In the genomic region with DNA sequence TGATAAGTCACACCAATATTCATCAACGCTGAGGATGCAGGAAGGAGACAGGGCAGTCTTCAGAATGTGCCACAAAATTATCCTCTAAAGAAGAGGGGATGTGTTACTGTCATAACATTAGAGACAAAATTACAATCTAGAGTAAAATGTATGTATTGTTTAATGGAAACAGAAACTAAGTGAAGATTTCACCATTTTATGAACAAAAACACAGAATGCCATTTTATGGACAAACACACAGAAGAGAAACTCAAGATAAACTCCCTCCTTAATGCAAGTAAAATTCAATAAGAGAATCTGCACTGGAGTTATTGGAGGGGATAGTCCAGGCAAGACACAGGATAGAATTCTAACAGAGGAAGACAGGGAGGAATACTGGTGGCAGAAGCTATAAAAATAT, we compare ENCODE assay signal across 28 cellular contexts.
A peak's percentile ranks its signal among the peaks of the same experiment; 100 is the strongest.
DNase-seq lines count a peak whose midpoint lies in the region; ATAC-seq, FAIRE-seq and TF ChIP-seq lines count a peak whose summit lies in the region.
"Had no signal": no experiment of that assay in that cellular context is flagged by ENCODE, and none has a peak within 500 bp of the region (broad histone marks: within the 10 kb centered on the region; RNA-seq: fewer than 3 reads in every experiment).

No MANE protein-coding gene starts in this region.

- H4K8ac ChIP-seq in neuronal stem cell (ENCODE audit: low read depth, low read length) = no peak overlapping the region

- H2AFZ ChIP-seq in K562 (ENCODE audit: low read depth, low read length) (no peak overlapping the region), neuronal stem cell (ENCODE audit: low read length) (no peak overlapping the region)

- CTCF ChIA-PET in activated CD4-positive, alpha-beta memory T cell treated with anti-CD3 and anti-CD28 coated beads for 36 hours (lab: Charles Lee) = no interaction called here
- CTCF ChIA-PET in activated CD4-positive, alpha-beta memory T cell treated with anti-CD3 and anti-CD28 coated beads, Interleukin-2, amount 10 ng/mL, durations not matched to agents 7 days and 5 days (lab: Charles Lee) = no interaction called here
- CTCF ChIA-PET in K562 (lab: Yijun Ruan, JAX; ENCODE audit: low intra/inter-chr PET ratio) = interaction anchor here (0.6 kb wide), 1 partner anchor 20 kb away, joined by 5 read pairs; no protein-coding TSS in a partner anchor

- H3K27me3 Mint-ChIP-seq in activated CD4-positive, alpha-beta memory T cell treated with anti-CD3 and anti-CD28 coated beads for 36 hours = no peaks in the 10 kb centered on the region
- no peaks in the 10 kb centered on the region for H3K27me3 Mint-ChIP-seq in activated CD4-positive, alpha-beta memory T cell treated with anti-CD3 and anti-CD28 coated beads, Interleukin-2, amount 10 ng/mL, durations not matched to agents 7 days and 5 days
- no peaks in the 10 kb centered on the region for H3K27me3 Mint-ChIP-seq in mesothelial cell of epicardium (ENCODE audit: low read depth)
- H3K27me3 Mint-ChIP-seq: activated CD8-positive, alpha-beta memory T cell treated with anti-CD3 and anti-CD28 coated beads, Interleukin-2, amount 10 ng/mL, durations not matched to agents 7 days and 5 days; activated naive CD8-positive, alpha-beta T cell treated with anti-CD3 and anti-CD28 coated beads, Interleukin-2, amount 10 ng/mL, durations not matched to agents 7 days and 5 days; progenitor cell of endocrine pancreas; stimulated activated memory B cell treated with anti-CD40 and anti-IgM and Interleukin-4, amounts not matched to agents 10 μg/mL and 1 μg/mL and 100 μg/mL, for 72 hours had no signal

- H3K14ac ChIP-seq in neuronal stem cell (ENCODE audit: low read length) = no peak overlapping the region

- peaks cover 36% of the 10 kb centered on the region for H3K4me1 Mint-ChIP-seq in activated CD4-positive, alpha-beta memory T cell treated with anti-CD3 and anti-CD28 coated beads for 36 hours (ENCODE audit: low read depth)
- H3K4me1 Mint-ChIP-seq in activated CD4-positive, alpha-beta memory T cell treated with anti-CD3 and anti-CD28 coated beads, Interleukin-2, amount 10 ng/mL, durations not matched to agents 7 days and 5 days = peaks cover 13% of the 10 kb centered on the region
- H3K4me1 Mint-ChIP-seq in mesothelial cell of epicardium = peaks cover 20% of the 10 kb centered on the region

- no peak overlapping the region for H3K4ac ChIP-seq in neuronal stem cell (ENCODE audit: low read length)

- no peaks in the 10 kb centered on the region for H3K27me3 ChIP-seq in K562 (ENCODE audit: control insufficient read depth in 2 of 2, insufficient read depth in 2 of 2, low read length in 2 of 2)
- no peaks in the 10 kb centered on the region for H3K27me3 ChIP-seq in neuronal stem cell (ENCODE audit: control insufficient read depth in 3 of 3, insufficient read depth in 3 of 3, low read depth in 1 of 3, low read length in 3 of 3)
- H3K27me3 ChIP-seq: sigmoid colon, testis had no signal

- H2BK12ac ChIP-seq in neuronal stem cell (ENCODE audit: low read length) = no peak overlapping the region

- H3K9me3 ChIP-seq in K562 (replicated peaks; ENCODE audit: control insufficient read depth, insufficient read depth, low read depth, low read length) (no peaks in the 10 kb centered on the region), neuronal stem cell (replicated peaks in 1 of 2; ENCODE audit: control insufficient read depth in 2 of 2, insufficient read depth in 1 of 2, low read depth in 1 of 2, low read length in 2 of 2) (no peaks in the 10 kb centered on the region)
- H3K9me3 ChIP-seq: lower lobe of right lung, sigmoid colon, testis had no signal

- WGBS in K562 (ENCODE audit: insufficient coverage, low coverage, missing lambda C conversion rate) = 47% methylated on average over 1 of the region's 1 CpG
- no CpG with 5 or more reads among the region's 1 CpG for WGBS in neuronal stem cell (ENCODE audit: extremely low coverage in 2 of 2, insufficient read length in 2 of 2, insufficient replicate concordance in 1 of 2), 2 donors

- H3K23ac ChIP-seq in neuronal stem cell (ENCODE audit: low read depth, low read length, poor library complexity) = no peak overlapping the region

- no peak overlapping the region for H2BK5ac ChIP-seq in neuronal stem cell (ENCODE audit: low read length)

- H3K9ac ChIP-seq in K562 (ENCODE audit: insufficient read depth in 1 of 2, low read depth in 2 of 2, low read length in 2 of 2) = no peak overlapping the region
- no peak overlapping the region for H3K9ac ChIP-seq in neuronal stem cell (ENCODE audit: low read depth, low read length, poor library complexity)

- in situ Hi-C loops in G401 (cut with HindIII; ENCODE audit: low sequenced_read_pairs) (no loop called here), K562 (cut with MboI) (no loop called here)

- H3K27ac Mint-ChIP-seq in activated CD4-positive, alpha-beta memory T cell treated with anti-CD3 and anti-CD28 coated beads for 36 hours = peak overlapping the region; percentile 64
- H3K27ac Mint-ChIP-seq in activated CD4-positive, alpha-beta memory T cell treated with anti-CD3 and anti-CD28 coated beads, Interleukin-2, amount 10 ng/mL, durations not matched to agents 7 days and 5 days = no peak overlapping the region
- peak overlapping the region; percentile 1 for H3K27ac Mint-ChIP-seq in mesothelial cell of epicardium
- H3K27ac Mint-ChIP-seq: activated CD8-positive, alpha-beta memory T cell treated with anti-CD3 and anti-CD28 coated beads, Interleukin-2, amount 10 ng/mL, durations not matched to agents 7 days and 5 days; activated naive CD8-positive, alpha-beta T cell treated with anti-CD3 and anti-CD28 coated beads, Interleukin-2, amount 10 ng/mL, durations not matched to agents 7 days and 5 days; progenitor cell of endocrine pancreas; stimulated activated memory B cell treated with anti-CD40 and anti-IgM and Interleukin-4, amounts not matched to agents 10 μg/mL and 1 μg/mL and 100 μg/mL, for 72 hours; T-helper 2 cell treated with Interferon-gamma antibody and Interleukin-4, amounts not matched to agents 5 μg/mL and 100 μg/mL, for 36 hours had no signal

- no peaks in the 10 kb centered on the region for H3K79me1 ChIP-seq in neuronal stem cell (ENCODE audit: low read depth, low read length)

- no peak overlapping the region for H2BK120ac ChIP-seq in neuronal stem cell (ENCODE audit: low read depth, low read length)

- H3K27ac ChIP-seq in K562 (ENCODE audit: extremely low read depth, low read depth, low read length) (peak overlapping the region; percentile 13; the same call in 1 of the 3 replicates), neuronal stem cell (replicated peaks; ENCODE audit: low read length) (no peak overlapping the region)
- H3K27ac ChIP-seq: lower lobe of right lung, sigmoid colon, testis had no signal

- H3K4me1 ChIP-seq in K562 (replicated peaks in 1 of 2; ENCODE audit: control insufficient read depth in 2 of 2, insufficient read depth in 2 of 2, low read length in 2 of 2) = peaks cover 8 to 37% of the 10 kb centered on the region in 2 experiments
- H3K4me1 ChIP-seq in neuronal stem cell (ENCODE audit: control insufficient read depth in 2 of 2, insufficient read depth in 1 of 2, low read depth in 1 of 2, low read length in 2 of 2) = peaks cover 11 to 31% of the 10 kb centered on the region in 2 donors
- H3K4me1 ChIP-seq: testis had no signal

- intact Hi-C loops in activated CD4-positive, alpha-beta memory T cell treated with anti-CD3 and anti-CD28 coated beads for 36 hours (cut with micrococcal nuclease) = no loop called here
- intact Hi-C loops in K562 (cut with micrococcal nuclease) = no loop called here

- no peak overlapping the region for H3K4me3 ChIP-seq in K562
- H3K4me3 ChIP-seq in neuronal stem cell (ENCODE audit: low read length in 2 of 2) = no peak overlapping the region
- H3K4me3 ChIP-seq: lower lobe of right lung, sigmoid colon, testis had no signal

- no peak overlapping the region for H3K4me2 ChIP-seq in K562 (ENCODE audit: insufficient read depth, low read length)
- no peak overlapping the region for H3K4me2 ChIP-seq in neuronal stem cell (ENCODE audit: insufficient read depth, low read length, poor library complexity, severe bottlenecking)

- no peak for TF ChIP-seq CTCF in K562 (IDR thresholded peaks at IDR 0.05 in 2 of 3, conservative IDR thresholded peaks at IDR 0.05 in 1 of 3; ENCODE audit: insufficient read depth in 2 of 3, low read depth in 1 of 3, low read length in 3 of 3)
- TF ChIP-seq CTCF in mesothelial cell of epicardium (IDR thresholded peaks at IDR 0.05; ENCODE audit: unreplicated experiment) = no peak

- no peak overlapping the region for H2AK5ac ChIP-seq in neuronal stem cell (ENCODE audit: low read depth, low read length)

- no peak overlapping the region for H3K18ac ChIP-seq in neuronal stem cell (ENCODE audit: low read length)

- no peak for TF ChIP-seq RAD21 in K562 (CRISPR knock-in tag; conservative IDR thresholded peaks at IDR 0.05 in 1 of 2, IDR thresholded peaks at IDR 0.05 in 1 of 2)

- BruUV-seq in K562 (replicated peaks; lab: Mats Ljungman, UMichigan) = no TSS peak

- H2BK15ac ChIP-seq in neuronal stem cell (ENCODE audit: low read length) = no peak overlapping the region

- POLR2A ChIA-PET in activated CD4-positive, alpha-beta memory T cell treated with anti-CD3 and anti-CD28 coated beads for 36 hours (lab: Charles Lee) = no interaction called here
- POLR2A ChIA-PET in activated CD4-positive, alpha-beta memory T cell treated with anti-CD3 and anti-CD28 coated beads, Interleukin-2, amount 10 ng/mL, durations not matched to agents 7 days and 5 days (lab: Charles Lee) = no interaction called here
- POLR2A ChIA-PET in K562 (lab: Yijun Ruan, JAX) = interaction anchor here (0.9 to 1.1 kb wide), 2 partner anchors 9 to 37 kb away, joined by 3 read pairs; no protein-coding TSS in a partner anchor

- H3K4me3 Mint-ChIP-seq in activated CD4-positive, alpha-beta memory T cell treated with anti-CD3 and anti-CD28 coated beads for 36 hours = no peak overlapping the region
- H3K4me3 Mint-ChIP-seq in activated CD4-positive, alpha-beta memory T cell treated with anti-CD3 and anti-CD28 coated beads, Interleukin-2, amount 10 ng/mL, durations not matched to agents 7 days and 5 days = no peak overlapping the region
- no peak overlapping the region for H3K4me3 Mint-ChIP-seq in mesothelial cell of epicardium
- H3K4me3 Mint-ChIP-seq: activated CD8-positive, alpha-beta memory T cell treated with anti-CD3 and anti-CD28 coated beads, Interleukin-2, amount 10 ng/mL, durations not matched to agents 7 days and 5 days; activated naive CD8-positive, alpha-beta T cell treated with anti-CD3 and anti-CD28 coated beads, Interleukin-2, amount 10 ng/mL, durations not matched to agents 7 days and 5 days; stimulated activated memory B cell treated with anti-CD40 and anti-IgM and Interleukin-4, amounts not matched to agents 10 μg/mL and 1 μg/mL and 100 μg/mL, for 72 hours; T-helper 2 cell treated with Interferon-gamma antibody and Interleukin-4, amounts not matched to agents 5 μg/mL and 100 μg/mL, for 36 hours had no signal

- no peak for DNase-seq in activated CD4-positive, alpha-beta memory T cell treated with anti-CD3 and anti-CD28 coated beads for 36 hours
- DNase-seq in activated CD4-positive, alpha-beta memory T cell treated with anti-CD3 and anti-CD28 coated beads, Interleukin-2, amount 10 ng/mL, durations not matched to agents 7 days and 5 days = no peak
- DNase-seq in G401 (ENCODE audit: low spot score) = peak; percentile 40
- no peak for DNase-seq in K562 (ENCODE audit: extremely low read depth in 1 of 4, low spot score in 3 of 4)
- no peak for DNase-seq in mesothelial cell of epicardium (ENCODE audit: low spot score in 2 of 2, unreplicated experiment in 2 of 2)
- no peak for DNase-seq in neuronal stem cell (ENCODE audit: low spot score)
- no peak for DNase-seq in amniotic stem cell (lab: John Stamatoyannopoulos, UW)
- DNase-seq: 8988T; activated CD4-positive, alpha-beta T cell treated with anti-CD3 and anti-CD28 coated beads for 4 hours; activated CD8-positive, alpha-beta memory T cell treated with anti-CD3 and anti-CD28 coated beads, Interleukin-2, amount 10 ng/mL, durations not matched to agents 7 days and 5 days; activated effector memory CD4-positive, alpha-beta T cell treated with Interleukin-2 at 50 U/mL for 16 hours; activated naive CD8-positive, alpha-beta T cell treated with anti-CD3 and anti-CD28 coated beads, Interleukin-2, amount 10 ng/mL, durations not matched to agents 7 days and 5 days; HCEC 1CT; KG1; kidney glomerular epithelial cell; lower lobe of right lung; MM.1S; NCI-H2029; NCI-H526 treated with DMSO at 0.1 percent for 48 hours; Right ventricle myocardium superior; sigmoid colon; stimulated activated CD4-positive, alpha-beta T cell treated with anti-CD3 and anti-CD28 coated beads, Interleukin-4, amount 100 ng/mL, for 4 hours; testis had no signal

- H3K9me3 Mint-ChIP-seq in activated CD4-positive, alpha-beta memory T cell treated with anti-CD3 and anti-CD28 coated beads for 36 hours = no peaks in the 10 kb centered on the region
- H3K9me3 Mint-ChIP-seq in activated CD4-positive, alpha-beta memory T cell treated with anti-CD3 and anti-CD28 coated beads, Interleukin-2, amount 10 ng/mL, durations not matched to agents 7 days and 5 days = no peaks in the 10 kb centered on the region
- H3K9me3 Mint-ChIP-seq in mesothelial cell of epicardium = no peaks in the 10 kb centered on the region
- H3K9me3 Mint-ChIP-seq: activated naive CD8-positive, alpha-beta T cell treated with anti-CD3 and anti-CD28 coated beads, Interleukin-2, amount 10 ng/mL, durations not matched to agents 7 days and 5 days; stimulated activated memory B cell treated with anti-CD40 and anti-IgM and Interleukin-4, amounts not matched to agents 10 μg/mL and 1 μg/mL and 100 μg/mL, for 72 hours; T-helper 2 cell treated with Interferon-gamma antibody and Interleukin-4, amounts not matched to agents 5 μg/mL and 100 μg/mL, for 36 hours had no signal

- H3K79me2 ChIP-seq in K562 (ENCODE audit: control insufficient read depth, insufficient read depth, low read length) = peaks cover 33% of the 10 kb centered on the region

- no peaks in the 10 kb centered on the region for H3K36me3 ChIP-seq in K562 (ENCODE audit: control insufficient read depth, insufficient read depth, low read length)
- no peaks in the 10 kb centered on the region for H3K36me3 ChIP-seq in neuronal stem cell (replicated peaks in 1 of 2; ENCODE audit: control insufficient read depth in 2 of 2, insufficient read depth in 2 of 2, low read length in 2 of 2)
- H3K36me3 ChIP-seq: lower lobe of right lung, sigmoid colon had no signal

- no peak for TF ChIP-seq EP300 in K562 (IDR thresholded peaks at IDR 0.05; ENCODE audit: low read length)

- no peak for ATAC-seq in K562
- ATAC-seq in GM21367 (IDR thresholded peaks at IDR 0.05; ENCODE audit: unreplicated experiment) = no peak
- ATAC-seq: activated CD8-positive, alpha-beta memory T cell treated with anti-CD3 and anti-CD28 coated beads, Interleukin-2, amount 10 ng/mL, durations not matched to agents 7 days and 5 days; lower lobe of right lung; stimulated activated memory B cell treated with anti-CD40 and anti-IgM and Interleukin-4, amounts not matched to agents 10 μg/mL and 1 μg/mL and 100 μg/mL, for 72 hours had no signal

- no peak for TF ChIP-seq POLR2A in K562 (conservative IDR thresholded peaks at IDR 0.05)

- H4K20me1 ChIP-seq in K562 (replicated peaks; ENCODE audit: control insufficient read depth, insufficient read depth, low read length) = no peaks in the 10 kb centered on the region

- no peaks in the 10 kb centered on the region for H3K9me1 ChIP-seq in K562 (ENCODE audit: control insufficient read depth, insufficient read depth, low read length)

- H4K91ac ChIP-seq in neuronal stem cell (ENCODE audit: low read depth, low read length, poor library complexity) = no peak overlapping the region

- H3K36me3 Mint-ChIP-seq in activated CD4-positive, alpha-beta memory T cell treated with anti-CD3 and anti-CD28 coated beads for 36 hours = no peaks in the 10 kb centered on the region
- H3K36me3 Mint-ChIP-seq in activated CD4-positive, alpha-beta memory T cell treated with anti-CD3 and anti-CD28 coated beads, Interleukin-2, amount 10 ng/mL, durations not matched to agents 7 days and 5 days (ENCODE audit: low read depth) = no peaks in the 10 kb centered on the region
- no peaks in the 10 kb centered on the region for H3K36me3 Mint-ChIP-seq in mesothelial cell of epicardium
- H3K36me3 Mint-ChIP-seq: activated CD8-positive, alpha-beta memory T cell treated with anti-CD3 and anti-CD28 coated beads, Interleukin-2, amount 10 ng/mL, durations not matched to agents 7 days and 5 days; activated naive CD8-positive, alpha-beta T cell treated with anti-CD3 and anti-CD28 coated beads, Interleukin-2, amount 10 ng/mL, durations not matched to agents 7 days and 5 days had no signal

- FAIRE-seq in K562 (lab: Jason Lieb, UNC) = peak; percentile 15
- FAIRE-seq: G401.6 had no signal
